ENCODE assay signal across 14 cellular contexts in the genomic region with DNA sequence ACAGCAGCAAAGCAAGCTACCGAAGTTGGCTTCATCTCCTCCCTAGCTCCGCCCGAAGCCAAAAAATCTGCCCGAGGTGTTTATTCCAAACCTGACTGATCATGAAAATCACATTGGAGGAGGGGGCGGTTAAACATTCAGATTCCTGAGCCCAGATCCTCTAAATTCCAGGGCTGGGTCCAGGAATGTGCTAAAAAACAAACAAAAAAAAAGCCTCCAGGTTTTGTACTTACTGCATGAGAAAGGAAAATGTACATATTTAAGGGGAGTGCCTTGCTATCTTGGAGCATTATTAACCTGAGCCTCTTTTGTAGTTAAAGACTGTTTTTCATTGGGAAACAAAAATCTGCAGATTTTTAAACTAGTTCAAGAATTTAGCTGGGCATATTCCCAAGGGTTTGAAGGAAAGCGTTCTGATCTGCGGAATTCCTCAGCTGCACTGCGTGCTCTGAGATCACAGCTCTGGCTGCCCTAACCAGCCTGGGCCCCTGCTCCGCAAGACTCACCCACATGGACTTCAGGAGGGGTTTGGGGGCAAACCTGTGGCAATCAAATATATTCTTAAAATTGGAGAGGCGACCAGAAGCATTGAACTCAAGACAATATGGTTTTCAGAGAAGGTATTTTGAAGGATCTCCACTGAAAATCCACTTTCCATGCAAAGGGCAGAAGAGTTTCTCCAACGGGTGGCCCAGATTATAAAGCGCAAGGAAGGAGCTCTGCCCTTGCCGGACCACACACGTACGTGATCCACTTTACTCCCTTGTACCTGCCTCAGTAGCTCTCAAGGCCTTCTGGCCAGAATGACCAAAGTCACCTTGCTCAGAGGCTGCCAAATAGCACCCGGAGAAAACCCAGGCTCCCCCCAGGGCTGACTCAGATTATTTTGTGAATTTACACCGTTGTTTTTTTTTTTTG. TPM values are rescaled to one million over a fixed set of nuclear protein-coding genes. Genes with fewer than 3 reads are reported as not detected.
A peak's percentile ranks its signal among the peaks of the same experiment; 100 is the strongest.
DNase-seq lines count a peak whose midpoint lies in the region; TF ChIP-seq lines count a peak whose summit lies in the region.
"Had no signal": no experiment of that assay in that cellular context is flagged by ENCODE, and none has a peak within 500 bp of the region (broad histone marks: within the 10 kb centered on the region; RNA-seq: fewer than 3 reads in every experiment).

No MANE protein-coding gene starts in this region.

- no peaks in the 10 kb centered on the region for H3K9me3 Mint-ChIP-seq in osteocyte (ENCODE audit: unreplicated experiment)
- peaks cover 7 to 16% (median 10%) of the 10 kb centered on the region in 7 donors for H3K9me3 Mint-ChIP-seq in CD14-positive monocyte

- H3K4me3 Mint-ChIP-seq in osteocyte (ENCODE audit: unreplicated experiment) (no peak overlapping the region), CD14-positive monocyte (no peak overlapping the region)

- H3K27me3 Mint-ChIP-seq in osteocyte (ENCODE audit: unreplicated experiment) (no peaks in the 10 kb centered on the region), CD14-positive monocyte (ENCODE audit: low read depth in 3 of 3) (peaks cover 3 to 6% (median 4%) of the 10 kb centered on the region in 3 donors)

- no peaks in the 10 kb centered on the region for H3K36me3 ChIP-seq in SJCRH30

- intact Hi-C loops in CD14-positive monocyte (cut with micrococcal nuclease): no loop called here

- H3K9me3 ChIP-seq in SJCRH30 (replicated peaks): peaks cover 2% of the 10 kb centered on the region; the same call in 1 of the 2 replicates

- H3K27ac Mint-ChIP-seq in osteocyte (ENCODE audit: unreplicated experiment): peak overlapping the region; percentile 74
- peak overlapping the region in 2 of 7 donors; percentile 28 to 48 for H3K27ac Mint-ChIP-seq in CD14-positive monocyte

- H3K4me1 ChIP-seq in SJCRH30: peaks cover 12% of the 10 kb centered on the region; the same call in 1 of the 2 replicates

- H3K36me3 Mint-ChIP-seq in osteocyte (ENCODE audit: unreplicated experiment): peaks cover 3% of the 10 kb centered on the region
- peaks cover 2 to 3% of the 10 kb centered on the region in 2 donors for H3K36me3 Mint-ChIP-seq in CD14-positive monocyte

- H3K4me1 Mint-ChIP-seq in osteocyte (ENCODE audit: unreplicated experiment): peaks cover 45% of the 10 kb centered on the region
- H3K4me1 Mint-ChIP-seq in CD14-positive monocyte: peaks cover 24% of the 10 kb centered on the region

- no peak for TF ChIP-seq CTCF in fibroblast of the aortic adventitia (IDR thresholded peaks at IDR 0.05; ENCODE audit: insufficient read depth, low read length)
- TF ChIP-seq CTCF in osteocyte (IDR thresholded peaks at IDR 0.05): no peak
- TF ChIP-seq CTCF in CD14-positive monocyte (IDR thresholded peaks at IDR 0.05): no peak

- H3K4me3 ChIP-seq in SJCRH30 (peak overlapping the region; percentile 2; the same call in 1 of the 2 replicates), fibroblast of the aortic adventitia (ENCODE audit: low read depth, low read length) (no peak overlapping the region)
- H3K4me3 ChIP-seq: BLaER1 treated with 17β-estradiol and CSF1 and Interleukin-3, amounts not matched to agents 10 nM and 100 nM had no signal

- peak; percentile 85 for DNase-seq in EH (ENCODE audit: low read depth)
- peak in 1 of 2 experiments; percentile 46 for DNase-seq in SJCRH30
- peak; percentile 91 for DNase-seq in fibroblast of the aortic adventitia (ENCODE audit: low read depth)
- no peak for DNase-seq in osteocyte (ENCODE audit: extremely low spot score, unreplicated experiment)
- no peak for DNase-seq in CD14-positive monocyte (ENCODE audit: low spot score)
- DNase-seq in NCI-H82 treated with DMSO at 0.1 percent for 48 hours (lab: John Stamatoyannopoulos, UW; ENCODE audit: unreplicated experiment): no peak
- DNase-seq in T-helper 2 cell: no peak
- DNase-seq in NCI-H774 (lab: John Stamatoyannopoulos, UW): no peak
- DNase-seq: activated CD4-positive, alpha-beta T cell treated with anti-CD3 and anti-CD28 coated beads, Interleukin-2, amount 50 U/mL, for 48 hours; activated effector memory CD4-positive, alpha-beta T cell treated with anti-CD3 and anti-CD28 coated beads, Interleukin-2, amount 50 U/mL, for 16 hours; central memory CD4-positive, alpha-beta T cell; nucleus accumbens; SW 1271 had no signal

- no peak overlapping the region; the same call in 1 of the 2 replicates for H3K27ac ChIP-seq in SJCRH30
- H3K27ac ChIP-seq: BLaER1 treated with 17β-estradiol and CSF1 and Interleukin-3, amounts not matched to agents 10 nM and 100 nM had no signal

- no peaks in the 10 kb centered on the region for H3K27me3 ChIP-seq in SJCRH30
- H3K27me3 ChIP-seq: BLaER1 treated with 17β-estradiol and CSF1 and Interleukin-3, amounts not matched to agents 10 nM and 100 nM had no signal

RNA-seq across cellular contexts. Expression of a gene that starts 10.0 kb away (rescaled TPM):
- total RNA-seq in SJCRH30 (2014; rRNA removed; shearing (Covaris generic)): 57.6 and 65.1 TPM in 2 replicates
- total RNA-seq in fibroblast of the aortic adventitia (ENCODE audit: low replicate concordance): 7.1 and 28.3 TPM in 2 replicates
- total RNA-seq in osteocyte: 93.8 and 103 TPM in 2 replicates
- polyA plus RNA-seq in CD14-positive monocyte: 1 to 10 TPM; 5.2 to 7.9 TPM

Comparison
In these comparisons a context has a peak if more than half of its experiments do, and no peak if none do; other contexts are left out.
1. DNase-seq: peak in EH (single experiment) and fibroblast of the aortic adventitia (single experiment); none in osteocyte (single experiment), CD14-positive monocyte (single experiment), NCI-H82 treated with DMSO at 0.1 percent for 48 hours (single experiment), T-helper 2 cell (0 of 5) and NCI-H774 (single experiment).